Comparison of ENCODE assay signal across 1 cellular context in the genomic region with DNA sequence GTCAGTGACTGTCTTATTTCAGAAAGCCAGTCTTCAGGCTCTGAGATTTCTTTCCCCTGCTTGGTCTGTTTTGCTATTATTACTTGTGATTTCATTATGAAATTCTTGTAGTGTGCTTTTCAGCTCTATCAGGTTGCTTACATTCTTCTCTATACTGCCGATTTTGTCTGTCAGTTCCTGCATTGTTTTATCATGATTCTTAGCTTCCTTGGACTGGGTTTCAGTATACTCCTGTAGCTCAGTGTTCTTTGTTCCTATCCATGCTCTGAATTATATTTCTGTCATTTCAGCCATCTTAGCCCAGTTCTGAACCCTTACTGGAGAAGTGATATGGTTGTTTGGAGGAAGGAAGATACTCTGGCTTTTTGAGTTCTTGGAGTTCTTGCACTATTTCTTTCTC.
TF ChIP-seq lines count a peak whose summit lies in the region.

No MANE protein-coding gene starts in this region.

TF ChIP-seq in IMR-90, 13 proteins besides CTCF, POLR2A, EP300 and RAD21 (continued from another document):
- TF ChIP-seq ELK1 (IDR thresholded peaks at IDR 0.05; ENCODE audit: borderline replicate concordance, low read depth, low read length) (no peak), RCOR1 (IDR thresholded peaks at IDR 0.05; ENCODE audit: insufficient replicate concordance, low read length) (no peak), MAFK (IDR thresholded peaks at IDR 0.05; ENCODE audit: low read depth, low read length) (no peak), RFX5 (IDR thresholded peaks at IDR 0.05; ENCODE audit: low read depth, low read length) (no peak), USF2 (IDR thresholded peaks at IDR 0.05; ENCODE audit: low read depth, low read length) (no peak), CEBPB (IDR thresholded peaks at IDR 0.05; ENCODE audit: low read depth, low read length) (no peak), SMC3 (IDR thresholded peaks at IDR 0.05; ENCODE audit: low read depth, low read length) (no peak), MXI1 (IDR thresholded peaks at IDR 0.05; ENCODE audit: borderline replicate concordance, low read depth, low read length) (no peak), BHLHE40 (IDR thresholded peaks at IDR 0.05; ENCODE audit: low read depth, low read length) (no peak), MAZ (IDR thresholded peaks at IDR 0.05; ENCODE audit: borderline replicate concordance, low read depth, low read length) (no peak), FOS (IDR thresholded peaks at IDR 0.05; ENCODE audit: low read depth, low read length) (no peak), NFE2L2 (IDR thresholded peaks at IDR 0.05; ENCODE audit: low read depth, low read length) (no peak)
